In the genomic region with DNA sequence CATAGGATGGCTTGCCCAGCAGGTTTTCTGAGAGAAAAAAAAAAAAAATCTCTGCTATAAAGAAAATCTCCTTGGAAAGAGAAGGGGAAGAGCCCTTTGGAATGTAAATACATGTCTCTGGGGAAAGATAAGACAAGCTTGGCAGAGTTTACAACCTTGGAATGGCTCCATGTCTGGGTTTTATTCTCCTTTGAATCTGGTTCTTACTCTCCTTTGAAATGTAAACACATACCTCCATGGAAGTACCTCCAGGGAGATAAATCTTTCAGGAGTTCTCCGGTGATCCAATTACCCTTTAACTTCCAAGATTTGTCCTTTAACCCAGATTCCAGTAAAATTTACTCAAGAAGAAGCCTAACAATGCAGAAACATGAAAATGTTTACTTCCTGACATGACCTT, we compare ENCODE assay signal across 14 cellular contexts. TPM values are rescaled to one million over a fixed set of nuclear protein-coding genes. Genes with fewer than 3 reads are reported as not detected.
DNase-seq lines count a peak whose midpoint lies in the region; ATAC-seq and TF ChIP-seq lines count a peak whose summit lies in the region.
"Had no signal": no experiment of that assay in that cellular context is flagged by ENCODE, and none has a peak within 500 bp of the region (broad histone marks: within the 10 kb centered on the region; RNA-seq: fewer than 3 reads in every experiment).

No MANE protein-coding gene starts in this region.

- ATAC-seq in GM18511 (IDR thresholded peaks at IDR 0.05; ENCODE audit: unreplicated experiment): no peak
- ATAC-seq in HG02885 (IDR thresholded peaks at IDR 0.05; ENCODE audit: poor library complexity, unreplicated experiment): no peak
- no peak for ATAC-seq in HG03039 (IDR thresholded peaks at IDR 0.05; ENCODE audit: unreplicated experiment)
- ATAC-seq: activated CD8-positive, alpha-beta T cell treated with anti-CD3 and anti-CD28 coated beads, Interleukin-2, amount 10 ng/mL, durations not matched to agents 7 days and 5 days had no signal

- H3K27me3 ChIP-seq in prostate gland (replicated peaks; ENCODE audit: insufficient read depth): no peaks in the 10 kb centered on the region

- intact Hi-C loops in prostate gland (cut with DNase I): no loop called here

- TF ChIP-seq CTCF in fibroblast of villous mesenchyme (IDR thresholded peaks at IDR 0.05; ENCODE audit: insufficient read depth, low read depth, low read length) (no peak), prostate gland (IDR thresholded peaks at IDR 0.05) (no peak)

- 10% methylated on average over 1 of the region's 1 CpG for WGBS in prostate gland

- no peak for TF ChIP-seq POLR2A in prostate gland (IDR thresholded peaks at IDR 0.05)

- H3K36me3 ChIP-seq in prostate gland: no peaks in the 10 kb centered on the region

- H3K4me1 ChIP-seq in prostate gland (replicated peaks): peaks cover 7% of the 10 kb centered on the region

- DNase-seq in ELF-1 (ENCODE audit: low read depth, low spot score) (peak; percentile 79), NCI-H524 treated with DMSO at 0.1 percent for 48 hours (lab: John Stamatoyannopoulos, UW) (peak; percentile 7), fibroblast of villous mesenchyme (ENCODE audit: low read depth) (peak; percentile 88), prostate gland (ENCODE audit: low spot score) (peak; percentile 60), NCI-H1417 treated with DMSO at 0.1 percent for 48 hours (lab: John Stamatoyannopoulos, UW) (no peak)
- DNase-seq: activated CD8-positive, alpha-beta T cell treated with anti-CD3 and anti-CD28 coated beads, Interleukin-2, amount 10 ng/mL, durations not matched to agents 7 days and 5 days; amygdala; GF-D8; kidney; NCI-H1105; OCI-M1 had no signal

- H3K9me3 ChIP-seq in prostate gland: no peaks in the 10 kb centered on the region

- no peak overlapping the region for H3K27ac ChIP-seq in prostate gland

- H3K4me3 ChIP-seq in fibroblast of villous mesenchyme (ENCODE audit: low read depth, low read length) (no peak overlapping the region), prostate gland (no peak overlapping the region)

RNA-seq across cellular contexts. Expression of a gene that starts 45.0 kb away (rescaled TPM):
- 13.5 and 14.7 TPM in 2 replicates for total RNA-seq in fibroblast of villous mesenchyme
- 10 to 100 TPM; 16.5 to 26.8 TPM for total RNA-seq in prostate gland
- total RNA-seq: activated CD8-positive, alpha-beta T cell treated with anti-CD3 and anti-CD28 coated beads, Interleukin-2, amount 10 ng/mL, durations not matched to agents 7 days and 5 days had no signal
